Comparison of ENCODE assay signal across 21 cellular contexts in genomic region chr21:36767096-36767495, GRCh38.
DNase-seq lines count a peak whose midpoint lies in the region; ATAC-seq, FAIRE-seq and TF ChIP-seq lines count a peak whose summit lies in the region.
"Had no signal": no experiment of that assay in that cellular context is flagged by ENCODE, and none has a peak within 500 bp of the region (broad histone marks: within the 10 kb centered on the region; RNA-seq: fewer than 3 reads in every experiment).

No MANE protein-coding gene starts in this region.

- H3K36me3 ChIP-seq in mammary epithelial cell (ENCODE audit: insufficient read depth, low read length), result no peaks in the 10 kb centered on the region
- H3K36me3 ChIP-seq in H1 (ENCODE audit: control insufficient read depth in 2 of 4, insufficient read depth in 4 of 4, low read length in 3 of 4), result no peaks in the 10 kb centered on the region
- peaks cover 0 to 2% of the 10 kb centered on the region in 2 donors for H3K36me3 ChIP-seq in neuronal stem cell (replicated peaks in 1 of 2; ENCODE audit: control insufficient read depth in 2 of 2, insufficient read depth in 2 of 2, low read length in 2 of 2)
- no peaks in the 10 kb centered on the region for H3K36me3 ChIP-seq in transverse colon
- H3K36me3 ChIP-seq: BLaER1 had no signal

- dilution Hi-C loops in mammary epithelial cell (cut with HindIII; ENCODE audit: low sequenced_read_pairs), result loop anchor here (5.0 to 10.0 kb wide), 3 partner anchors 142 to 552 kb away; no protein-coding TSS in a partner anchor

- H2AK5ac ChIP-seq in H1 (ENCODE audit: low read depth, low read length) (0 out of 2 replicates have a peak overlapping the region, but pooled peaks have one; percentile 53), neuronal stem cell (ENCODE audit: low read depth, low read length) (no peak overlapping the region)

- no peak for DNase-seq in MCF 10A (ENCODE audit: unreplicated experiment)
- DNase-seq in mammary epithelial cell, result no peak
- no peak for DNase-seq in H1 (ENCODE audit: low read depth in 1 of 2, low spot score in 2 of 2)
- DNase-seq in neuronal stem cell (ENCODE audit: low spot score), result no peak
- peak; percentile 59 for DNase-seq in transverse colon
- no peak for DNase-seq in NCI-H82 (lab: John Stamatoyannopoulos, UW)
- DNase-seq in NCI-H510A (lab: John Stamatoyannopoulos, UW), result no peak
- DNase-seq: 8988T; CD4-positive, alpha-beta memory T cell; DMS153; DMS79; GF-D8; HCEC 1CT; IMR-90 had no signal

- no peak for TF ChIP-seq EP300 in H1 (IDR thresholded peaks at IDR 0.05; ENCODE audit: borderline replicate concordance in 1 of 2, low read depth in 2 of 2, low read length in 2 of 2)
- TF ChIP-seq EP300 in transverse colon (IDR thresholded peaks at IDR 0.05; ENCODE audit: low read depth), result no peak

- H3K27ac ChIP-seq in mammary epithelial cell (ENCODE audit: insufficient read depth, low read depth, low read length), result no peak overlapping the region
- no peak overlapping the region for H3K27ac ChIP-seq in H1 (ENCODE audit: low read depth, low read length)
- H3K27ac ChIP-seq in neuronal stem cell (replicated peaks; ENCODE audit: low read length), result no peak overlapping the region
- H3K27ac ChIP-seq in transverse colon, result no peak overlapping the region
- H3K27ac ChIP-seq: BLaER1, HL-60 had no signal

- FAIRE-seq in H1 (lab: Jason Lieb, UNC), result no peak
- FAIRE-seq: H54, HTR-8/SVneo, K562 had no signal

- H3K79me2 ChIP-seq in mammary epithelial cell (ENCODE audit: insufficient read depth, low read length) (no peaks in the 10 kb centered on the region), H1 (ENCODE audit: control insufficient read depth in 1 of 2, insufficient read depth in 2 of 2, low read length in 2 of 2) (no peaks in the 10 kb centered on the region)

- TF ChIP-seq POLR2A in H1 (IDR thresholded peaks at IDR 0.05; ENCODE audit: control extremely low read depth in 1 of 2, low read depth in 2 of 2, low read length in 2 of 2) (no peak), transverse colon (IDR thresholded peaks at IDR 0.05) (no peak)

- H2BK20ac ChIP-seq in H1 (ENCODE audit: low read length), result no peak overlapping the region

- H2BK12ac ChIP-seq in H1 (ENCODE audit: low read depth, low read length) (peak overlapping the region; percentile 60; the same call in 1 of the 2 replicates), neuronal stem cell (ENCODE audit: low read length) (peak overlapping the region; percentile 51)

- H3K9me3 ChIP-seq in mammary epithelial cell (replicated peaks; ENCODE audit: insufficient read depth, low read length) (no peaks in the 10 kb centered on the region), H1 (ENCODE audit: insufficient read depth in 2 of 2, low read depth in 1 of 2, low read length in 1 of 2) (no peaks in the 10 kb centered on the region), neuronal stem cell (replicated peaks in 1 of 2; ENCODE audit: control insufficient read depth in 2 of 2, insufficient read depth in 1 of 2, low read depth in 1 of 2, low read length in 2 of 2) (no peaks in the 10 kb centered on the region), transverse colon (no peaks in the 10 kb centered on the region)
- H3K9me3 ChIP-seq: BLaER1 had no signal

- BruUV-seq in MCF 10A (replicated peaks; lab: Mats Ljungman, UMichigan), result no TSS peak
- no TSS peak for BruUV-seq in mammary epithelial cell (replicated peaks; lab: Mats Ljungman, UMichigan)

- H3K18ac ChIP-seq in H1 (ENCODE audit: extremely low read depth, low read length) (no peak overlapping the region), neuronal stem cell (ENCODE audit: low read length) (no peak overlapping the region)

- H4K5ac ChIP-seq in H1 (ENCODE audit: insufficient read length, low read depth, low read length), result no peak overlapping the region

- H3K4me1 Mint-ChIP-seq in MCF 10A (ENCODE audit: insufficient read depth, unreplicated experiment), result no peaks in the 10 kb centered on the region
- H3K4me1 Mint-ChIP-seq: CD14-positive monocyte had no signal

- no peak overlapping the region for H3K23ac ChIP-seq in H1 (ENCODE audit: insufficient read length)
- no peak overlapping the region for H3K23ac ChIP-seq in neuronal stem cell (ENCODE audit: low read depth, low read length, poor library complexity)

- no peak for TF ChIP-seq CTCF in MCF 10A (IDR thresholded peaks at IDR 0.05; ENCODE audit: unreplicated experiment)
- no peak for TF ChIP-seq CTCF in mammary epithelial cell (conservative IDR thresholded peaks at IDR 0.05 in 1 of 2, IDR thresholded peaks at IDR 0.05 in 1 of 2; ENCODE audit: extremely low read depth in 1 of 2, insufficient read depth in 1 of 2, low read depth in 1 of 2, low read length in 2 of 2)
- TF ChIP-seq CTCF in H1 (IDR thresholded peaks at IDR 0.05; ENCODE audit: control extremely low read depth in 1 of 3, insufficient read depth in 1 of 3, low read depth in 1 of 3, low read length in 3 of 3), result no peak
- no peak for TF ChIP-seq CTCF in transverse colon (IDR thresholded peaks at IDR 0.05)

- POLR2A ChIA-PET in MCF 10A (lab: Yijun Ruan, JAX), result no interaction called here
- POLR2A ChIA-PET in H1 (lab: Charles Lee; ENCODE audit: partially characterized antibody), result no interaction called here

- H3K9me3 Mint-ChIP-seq in MCF 10A (ENCODE audit: unreplicated experiment), result no peaks in the 10 kb centered on the region
- H3K9me3 Mint-ChIP-seq: CD4-positive, alpha-beta memory T cell had no signal

- no peak for ATAC-seq in HG02870 (IDR thresholded peaks at IDR 0.05; ENCODE audit: unreplicated experiment)
- ATAC-seq: K562 had no signal

- H3K4me2 ChIP-seq in mammary epithelial cell (ENCODE audit: insufficient read depth, low read depth, low read length) (no peak overlapping the region), H1 (ENCODE audit: insufficient read depth in 1 of 2, low read depth in 2 of 2, low read length in 2 of 2) (no peak overlapping the region), neuronal stem cell (ENCODE audit: insufficient read depth, low read length, poor library complexity, severe bottlenecking) (no peak overlapping the region)
- H3K4me2 ChIP-seq: BLaER1 had no signal

- intact Hi-C loops in MCF 10A (cut with micrococcal nuclease), result no loop called here
- intact Hi-C loops in mammary epithelial cell (cut with micrococcal nuclease), result no loop called here
- intact Hi-C loops in transverse colon (cut with DNase I; ENCODE audit: low total_unique reads), result no loop called here

- H3K79me1 ChIP-seq in H1 (ENCODE audit: low read depth, low read length), result no peaks in the 10 kb centered on the region
- H3K79me1 ChIP-seq in neuronal stem cell (ENCODE audit: low read depth, low read length), result no peaks in the 10 kb centered on the region

- H4K20me1 ChIP-seq in mammary epithelial cell (ENCODE audit: insufficient read depth, low read length) (no peaks in the 10 kb centered on the region), H1 (replicated peaks in 1 of 2; ENCODE audit: control insufficient read depth in 1 of 2, insufficient read depth in 2 of 2, low read length in 2 of 2) (no peaks in the 10 kb centered on the region)
- H4K20me1 ChIP-seq: BLaER1 had no signal

- H3K27me3 ChIP-seq in mammary epithelial cell (ENCODE audit: insufficient read depth, low read length), result no peaks in the 10 kb centered on the region
- no peaks in the 10 kb centered on the region for H3K27me3 ChIP-seq in H1 (replicated peaks in 1 of 4; ENCODE audit: control insufficient read depth in 3 of 4, extremely low read depth in 1 of 4, insufficient read depth in 3 of 4, low read length in 3 of 4)
- no peaks in the 10 kb centered on the region for H3K27me3 ChIP-seq in neuronal stem cell (ENCODE audit: control insufficient read depth in 3 of 3, insufficient read depth in 3 of 3, low read depth in 1 of 3, low read length in 3 of 3)
- H3K27me3 ChIP-seq in transverse colon, result no peaks in the 10 kb centered on the region
- H3K27me3 ChIP-seq: BLaER1 had no signal

- no peak overlapping the region for H2BK120ac ChIP-seq in H1 (replicated peaks; ENCODE audit: low read depth, low read length)
- H2BK120ac ChIP-seq in neuronal stem cell (ENCODE audit: low read depth, low read length), result no peak overlapping the region

- H3K56ac ChIP-seq in H1 (replicated peaks; ENCODE audit: insufficient read length, low read depth, low read length), result no peak overlapping the region

- no peaks in the 10 kb centered on the region for H3K27me3 Mint-ChIP-seq in MCF 10A (ENCODE audit: insufficient read depth, unreplicated experiment)
- H3K27me3 Mint-ChIP-seq: CD4-positive, alpha-beta memory T cell had no signal

- H3K4me3 ChIP-seq in mammary epithelial cell (replicated peaks in 1 of 3; ENCODE audit: insufficient read depth in 1 of 3, low read depth in 2 of 3, low read length in 3 of 3), result no peak overlapping the region
- no peak overlapping the region for H3K4me3 ChIP-seq in H1 (ENCODE audit: extremely low read depth in 1 of 4, insufficient read depth in 2 of 4, low read depth in 3 of 4, low read length in 4 of 4)
- H3K4me3 ChIP-seq in neuronal stem cell (ENCODE audit: low read length in 2 of 2), result no peak overlapping the region
- no peak overlapping the region for H3K4me3 ChIP-seq in transverse colon
- H3K4me3 ChIP-seq: BLaER1, K562 had no signal

- no peak overlapping the region for H3K4me3 Mint-ChIP-seq in MCF 10A (ENCODE audit: unreplicated experiment)
- H3K4me3 Mint-ChIP-seq: CD14-positive monocyte; CD4-positive, alpha-beta memory T cell had no signal

- no peaks in the 10 kb centered on the region for H3K23me2 ChIP-seq in H1 (ENCODE audit: low read depth, low read length)

- peaks cover 15% of the 10 kb centered on the region for H3K36me3 Mint-ChIP-seq in MCF 10A (ENCODE audit: insufficient read depth, unreplicated experiment)
- H3K36me3 Mint-ChIP-seq: CD14-positive monocyte had no signal

- WGBS in mammary epithelial cell (ENCODE audit: low coverage, missing lambda C conversion rate), result 97% methylated on average over 11 of the region's 11 CpGs
- WGBS in H1 (ENCODE audit: extremely low coverage in 1 of 2, insufficient coverage in 1 of 2, insufficient read length in 1 of 2, insufficient replicate concordance in 2 of 2, low coverage in 1 of 2, low lambda C conversion rate in 2 of 2, missing lambda C conversion rate in 1 of 2), 2 experiments, result 96% methylated on average over 11 of the region's 11 CpGs; no CpG with 5 or more reads in 1 of the 2 experiments
- no CpG with 5 or more reads among the region's 11 CpGs for WGBS in neuronal stem cell (ENCODE audit: extremely low coverage in 2 of 2, insufficient read length in 2 of 2, insufficient replicate concordance in 1 of 2), 2 donors
- 50 to 64% methylated on average over 5 to 11 of the region's 11 CpGs for WGBS in transverse colon (ENCODE audit: low coverage in 1 of 2), 2 donors

- H3K27ac Mint-ChIP-seq in MCF 10A (ENCODE audit: low read depth, unreplicated experiment), result peak overlapping the region; percentile 42
- H3K27ac Mint-ChIP-seq: CD14-positive monocyte; CD4-positive, alpha-beta memory T cell had no signal

- no peak overlapping the region for H3K9ac ChIP-seq in mammary epithelial cell (ENCODE audit: insufficient read depth, low read length)
- no peak overlapping the region for H3K9ac ChIP-seq in H1 (replicated peaks in 1 of 4; ENCODE audit: extremely low read depth in 1 of 4, low read depth in 3 of 4, low read length in 3 of 4)
- H3K9ac ChIP-seq in neuronal stem cell (ENCODE audit: low read depth, low read length, poor library complexity), result no peak overlapping the region
- H3K9ac ChIP-seq: BLaER1 had no signal

- no peak overlapping the region for H3K4ac ChIP-seq in H1 (replicated peaks; ENCODE audit: insufficient read length, low read depth, low read length)
- H3K4ac ChIP-seq in neuronal stem cell (ENCODE audit: low read length), result no peak overlapping the region

- no peak overlapping the region for H4K91ac ChIP-seq in H1 (replicated peaks; ENCODE audit: insufficient read length, low read length)
- H4K91ac ChIP-seq in neuronal stem cell (ENCODE audit: low read depth, low read length, poor library complexity), result no peak overlapping the region

- no peak overlapping the region for H2BK5ac ChIP-seq in H1 (ENCODE audit: low read depth, low read length)
- no peak overlapping the region for H2BK5ac ChIP-seq in neuronal stem cell (ENCODE audit: low read length)

- H2AFZ ChIP-seq in mammary epithelial cell (ENCODE audit: low read depth, low read length), result no peak overlapping the region
- H2AFZ ChIP-seq in H1 (ENCODE audit: low read length), result no peak overlapping the region
- H2AFZ ChIP-seq in neuronal stem cell (ENCODE audit: low read length), result no peak overlapping the region

- H4K8ac ChIP-seq in H1 (ENCODE audit: extremely low read depth, insufficient read depth, low read length) (no peak overlapping the region), neuronal stem cell (ENCODE audit: low read depth, low read length) (no peak overlapping the region)

- no peak overlapping the region for H2BK15ac ChIP-seq in H1 (ENCODE audit: low read length)
- no peak overlapping the region for H2BK15ac ChIP-seq in neuronal stem cell (ENCODE audit: low read length)

- no peak for TF ChIP-seq RAD21 in H1 (IDR thresholded peaks at IDR 0.05 in 1 of 2, conservative IDR thresholded peaks at IDR 0.05 in 1 of 2; ENCODE audit: low read depth in 2 of 2, low read length in 2 of 2)

- in situ Hi-C loops in mammary epithelial cell (cut with MboI; ENCODE audit: low sequenced_read_pairs in 2 of 2), result no loop called here
- in situ Hi-C loops in transverse colon (cut with MboI; ENCODE audit: low pct_ligation_motif_present in 1 of 4, low pct_unique_long_range_greater_than_20kb in 1 of 4, low sequenced_read_pairs in 3 of 4), result no loop called here

- CTCF ChIA-PET in MCF 10A (lab: Yijun Ruan, JAX) (no interaction called here), mammary epithelial cell (lab: Charles Lee; ENCODE audit: low non-redundant PET) (no interaction called here), H1 (lab: Charles Lee; ENCODE audit: partially characterized antibody) (no interaction called here)

- H3K4me1 ChIP-seq in mammary epithelial cell (ENCODE audit: insufficient read depth, low read length) (no peaks in the 10 kb centered on the region), H1 (replicated peaks in 1 of 4; ENCODE audit: control insufficient read depth in 3 of 4, insufficient read depth in 4 of 4, low read length in 3 of 4) (peaks cover 0 to 3% (median 0%) of the 10 kb centered on the region in 4 experiments; a peak in 3 of 7 replicates), neuronal stem cell (ENCODE audit: control insufficient read depth in 2 of 2, insufficient read depth in 1 of 2, low read depth in 1 of 2, low read length in 2 of 2) (peaks cover 9 to 11% of the 10 kb centered on the region in 2 donors), transverse colon (peaks cover 0 to 17% (median 13%) of the 10 kb centered on the region in 4 donors)
- H3K4me1 ChIP-seq: BLaER1 had no signal

- H3K14ac ChIP-seq in H1 (ENCODE audit: insufficient read length) (no peak overlapping the region), neuronal stem cell (ENCODE audit: low read length) (no peak overlapping the region)
